Comparison of ENCODE assay signal across 20 cellular contexts in genomic region chr17:35315971-35316370, GRCh38.
"Had no signal": no experiment of that assay in that cellular context is flagged by ENCODE, and none has a peak within 500 bp of the region (broad histone marks: within the 10 kb centered on the region; RNA-seq: fewer than 3 reads in every experiment).

No MANE protein-coding gene starts in this region.

- H3K4me3 ChIP-seq: lower lobe of right lung, pancreas, uterus had no signal

- H3K27ac Mint-ChIP-seq: activated T-helper 2 cell treated with anti-CD3 and anti-CD28 coated beads, Interferon-gamma antibody, Interleukin-2, Interleukin-4, amounts not matched to agents 10 μg/mL and 5 μg/mL and 100 μg/mL, durations not matched to agents 14 hours and 24 hours and 36 hours; nephron progenitor cell; stimulated activated naive B cell treated with anti-CD40 and anti-IgM and Interleukin-4, amounts not matched to agents 10 μg/mL and 1 μg/mL and 100 μg/mL, for 72 hours had no signal

- H3K9me3 ChIP-seq: lower lobe of right lung, pancreas, uterus had no signal

- ATAC-seq: activated T-cell treated with anti-CD3 and anti-CD28 coated beads, Interleukin-2, amount 50 U/mL, for 4 hours; left colon; sciatic nerve; stimulated activated naive B cell treated with anti-CD40 and anti-IgM and Interleukin-4, amounts not matched to agents 10 μg/mL and 1 μg/mL and 100 μg/mL, for 72 hours had no signal

- H3K4me1 ChIP-seq: uterus had no signal

- H3K27me3 ChIP-seq: pancreas, uterus had no signal

- H3K36me3 ChIP-seq: lower lobe of right lung, pancreas, uterus had no signal

- H3K27ac ChIP-seq: pancreas had no signal

- H3K9me3 Mint-ChIP-seq: activated T-cell treated with anti-CD3 and anti-CD28 coated beads, Interleukin-2, amount 50 U/mL, for 4 hours; activated T-helper 2 cell treated with anti-CD3 and anti-CD28 coated beads, Interferon-gamma antibody, Interleukin-2, Interleukin-4, amounts not matched to agents 10 μg/mL and 5 μg/mL and 100 μg/mL, durations not matched to agents 14 hours and 24 hours and 36 hours; nephron progenitor cell; stimulated activated naive B cell treated with anti-CD40 and anti-IgM and Interleukin-4, amounts not matched to agents 10 μg/mL and 1 μg/mL and 100 μg/mL, for 72 hours had no signal

- H3K36me3 Mint-ChIP-seq: stimulated activated naive B cell treated with anti-CD40 and anti-IgM and Interleukin-4, amounts not matched to agents 10 μg/mL and 1 μg/mL and 100 μg/mL, for 72 hours had no signal

- H3K4me3 Mint-ChIP-seq: activated T-cell treated with anti-CD3 and anti-CD28 coated beads, Interleukin-2, amount 50 U/mL, for 4 hours; nephron progenitor cell; stimulated activated naive B cell treated with anti-CD40 and anti-IgM and Interleukin-4, amounts not matched to agents 10 μg/mL and 1 μg/mL and 100 μg/mL, for 72 hours; T-helper 1 cell treated with Interleukin-12 subunit alpha and Interleukin-12 subunit beta and Interleukin-4 antibody, amounts not matched to agents 30 μg/mL and 1 μg/mL, for 36 hours had no signal

- DNase-seq: activated CD4-positive, alpha-beta T cell treated with anti-CD3 and anti-CD28 coated beads for 4 hours; activated CD4-positive, alpha-beta T cell treated with anti-CD3 and anti-CD28 coated beads, Interleukin-2, amount 50 U/mL, for 48 hours; activated CD4-positive, CD25-positive, alpha-beta regulatory T cell; activated CD8-positive, alpha-beta memory T cell treated with anti-CD3 and anti-CD28 coated beads, Interleukin-2, amount 50 U/mL, for 48 hours; activated naive CD4-positive, alpha-beta T cell treated with Interleukin-2 at 50 U/mL for 16 hours; activated T-cell treated with anti-CD3 and anti-CD28 coated beads, Interleukin-2, amount 50 U/mL, for 4 hours; islet precursor cell; left colon; lower lobe of right lung; mesendoderm; nephron progenitor cell; pancreas; stimulated activated CD4-positive, alpha-beta T cell treated with anti-CD3 and anti-CD28 coated beads, Interleukin-2, amount 100 ng/mL, for 48 hours; stimulated activated CD8-positive, alpha-beta memory T cell treated with anti-CD3 and anti-CD28 coated beads, Interleukin-4, amount 100 ng/mL, for 48 hours; stimulated activated naive B cell treated with anti-CD40 and anti-IgM and Interleukin-4, amounts not matched to agents 10 μg/mL and 1 μg/mL and 100 μg/mL, for 72 hours; trophoblast cell; uterus had no signal
